Comparison of ENCODE assay signal across 8 cellular contexts in the genomic region with DNA sequence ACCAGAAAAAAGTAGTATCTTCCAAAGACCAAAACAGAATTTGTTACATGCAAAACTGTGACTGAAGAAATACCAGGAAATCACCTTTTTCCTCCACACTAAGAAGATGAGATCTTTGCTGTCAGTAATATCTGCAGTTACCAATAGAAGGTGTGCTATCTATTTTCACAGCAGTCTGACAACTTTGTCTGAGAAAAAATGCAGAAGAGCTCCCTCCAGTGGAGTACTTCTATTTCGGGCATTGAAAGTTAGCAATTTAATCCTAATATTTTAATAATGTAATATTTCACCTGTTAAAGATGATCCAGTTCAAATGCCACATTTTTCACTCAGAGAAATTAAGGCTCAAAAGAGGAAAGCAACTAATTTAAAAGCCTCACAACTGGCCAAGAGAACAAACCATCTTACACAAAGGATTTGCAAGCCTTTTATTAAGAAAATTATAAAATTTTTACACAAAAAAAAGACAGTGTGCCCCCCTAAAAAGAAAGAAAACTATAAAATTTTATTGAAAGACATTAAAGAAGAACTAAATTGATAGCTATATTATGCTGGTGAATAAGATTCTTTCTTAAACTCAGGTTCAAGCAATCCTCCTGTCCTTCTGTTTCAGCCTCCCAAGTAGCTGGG. TPM values are rescaled to one million over a fixed set of nuclear protein-coding genes. Genes with fewer than 3 reads are reported as not detected.
DNase-seq lines count a peak whose midpoint lies in the region; ATAC-seq and TF ChIP-seq lines count a peak whose summit lies in the region.

No MANE protein-coding gene starts in this region.

- no peaks in the 10 kb centered on the region for H3K27me3 ChIP-seq in uterus

- intact Hi-C loops in uterus (cut with DNase I; ENCODE audit: low total_unique reads), result no loop called here

- no peak overlapping the region for H3K27ac ChIP-seq in uterus

- TF ChIP-seq CTCF in uterus (IDR thresholded peaks at IDR 0.05), result peak; percentile 7 to 36 (median 28)

- in situ Hi-C loops in SK-MEL-5 (cut with HindIII; ENCODE audit: low pct_unique_long_range_greater_than_20kb, low sequenced_read_pairs), result no loop called here

- no peaks in the 10 kb centered on the region for H3K36me3 ChIP-seq in uterus

- peak; percentile 65 for ATAC-seq in GM18505 (IDR thresholded peaks at IDR 0.05; ENCODE audit: unreplicated experiment)
- ATAC-seq in HG03342 (IDR thresholded peaks at IDR 0.05; ENCODE audit: unreplicated experiment), result peak; percentile 82
- ATAC-seq in GM18870 (IDR thresholded peaks at IDR 0.05; ENCODE audit: unreplicated experiment), result no peak

- no peaks in the 10 kb centered on the region for H3K9me3 ChIP-seq in uterus

- DNase-seq in AG20443 (ENCODE audit: low spot score) (peak; percentile 21), SK-MEL-5 (ENCODE audit: low read depth, low spot score) (peak; percentile 76), globus pallidus (ENCODE audit: low spot score) (peak; percentile 20), uterus (no peak), mesenteric fat pad (ENCODE audit: low spot score) (no peak)

- TF ChIP-seq POLR2A in GM18505 (IDR thresholded peaks at IDR 0.05; ENCODE audit: borderline replicate concordance, extremely low read depth, insufficient read depth, insufficient read length) (no peak), uterus (IDR thresholded peaks at IDR 0.05) (no peak)

- H3K4me3 ChIP-seq in uterus, result no peak overlapping the region

- H3K4me1 ChIP-seq in uterus, result no peaks in the 10 kb centered on the region

RNA-seq across cellular contexts. Expression of gene DEPDC1B, which starts 50.6 kb away (rescaled TPM):
- total RNA-seq in SK-MEL-5 (2014; rRNA removed; shearing (Covaris generic)), result 18.8 and 21.5 TPM in 2 replicates
- 15.9 and 29.9 TPM in 2 replicates for polyA plus RNA-seq in SK-MEL-5 (2015; cell fraction: cytosol; rRNA removed)
- polyA plus RNA-seq in SK-MEL-5 (2015; cell fraction: nucleus; rRNA removed), result 17.1 and 18.3 TPM in 2 replicates
- total RNA-seq in uterus (1 to 10 TPM in 1 of 4 donors, not detected in 3; 8.2 TPM), mesenteric fat pad (0.35 TPM)

Comparison
In these comparisons a context has a peak if more than half of its experiments do, and no peak if none do; other contexts are left out.
1. DNase-seq: peak in AG20443 (single experiment), SK-MEL-5 (single experiment) and globus pallidus (single experiment); none in uterus (0 of 2) and mesenteric fat pad (single experiment).